ENCODE assay signal across 27 cellular contexts in the genomic region with DNA sequence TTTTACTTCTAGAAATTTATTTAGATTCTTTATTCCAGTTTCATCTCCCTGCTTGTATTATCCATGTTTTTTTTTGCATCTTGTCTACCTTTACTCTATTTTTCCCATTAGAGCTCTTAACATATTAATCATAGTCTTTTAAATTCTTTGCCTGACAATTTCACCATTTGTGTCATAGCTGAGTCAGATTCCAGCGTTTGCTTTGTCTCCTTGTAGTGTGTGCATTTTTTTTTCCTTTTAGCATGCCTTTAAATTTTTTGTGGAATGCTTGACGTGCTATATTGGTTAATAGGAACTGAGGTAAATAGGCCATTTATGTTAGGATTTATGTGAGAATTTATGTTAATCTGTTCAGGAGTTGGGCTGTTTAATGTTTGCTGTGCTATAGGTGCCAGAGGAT. TPM values are rescaled to one million over a fixed set of nuclear protein-coding genes. Genes with fewer than 3 reads are reported as not detected.
A peak's percentile ranks its signal among the peaks of the same experiment; 100 is the strongest.
DNase-seq lines count a peak whose midpoint lies in the region; ATAC-seq and TF ChIP-seq lines count a peak whose summit lies in the region.
"Had no signal": no experiment of that assay in that cellular context is flagged by ENCODE, and none has a peak within 500 bp of the region (broad histone marks: within the 10 kb centered on the region; RNA-seq: fewer than 3 reads in every experiment).

No MANE protein-coding gene starts in this region.

- no peaks in the 10 kb centered on the region for H3K27me3 ChIP-seq in mammary epithelial cell (ENCODE audit: insufficient read depth, low read length)
- H3K27me3 ChIP-seq in body of pancreas: no peaks in the 10 kb centered on the region
- H3K27me3 ChIP-seq in lower lobe of right lung (ENCODE audit: low read depth): no peaks in the 10 kb centered on the region
- H3K27me3 ChIP-seq: BLaER1 treated with 17β-estradiol and CSF1 and Interleukin-3, amounts not matched to agents 10 nM and 100 nM; heart right ventricle; MG63 had no signal

- H3K79me2 ChIP-seq in mammary epithelial cell (ENCODE audit: insufficient read depth, low read length): no peaks in the 10 kb centered on the region

- no peak overlapping the region for H3K4me2 ChIP-seq in mammary epithelial cell (ENCODE audit: insufficient read depth, low read depth, low read length)
- H3K4me2 ChIP-seq: BLaER1 treated with 17β-estradiol and CSF1 and Interleukin-3, amounts not matched to agents 10 nM and 100 nM had no signal

- intact Hi-C loops in mammary epithelial cell (cut with micrococcal nuclease): no loop called here
- intact Hi-C loops in body of pancreas (cut with DNase I): no loop called here
- intact Hi-C loops in lower lobe of right lung (cut with DNase I): no loop called here

- no peak for TF ChIP-seq POLR2A in body of pancreas (IDR thresholded peaks at IDR 0.05)

- CTCF ChIA-PET in mammary epithelial cell (lab: Charles Lee; ENCODE audit: low non-redundant PET): no interaction called here

- 34% methylated on average over 2 of the region's 2 CpGs for WGBS in mammary epithelial cell (ENCODE audit: low coverage, missing lambda C conversion rate)
- WGBS in body of pancreas, 2 donors: 82 to 86% methylated on average over 2 of the region's 2 CpGs

- H3K4me1 ChIP-seq in mammary epithelial cell (ENCODE audit: insufficient read depth, low read length): no peaks in the 10 kb centered on the region
- no peaks in the 10 kb centered on the region for H3K4me1 ChIP-seq in body of pancreas
- no peaks in the 10 kb centered on the region for H3K4me1 ChIP-seq in lower lobe of right lung
- H3K4me1 ChIP-seq: BLaER1 treated with 17β-estradiol and CSF1 and Interleukin-3, amounts not matched to agents 10 nM and 100 nM; heart right ventricle had no signal

- no TSS peak for BruUV-seq in mammary epithelial cell (replicated peaks; lab: Mats Ljungman, UMichigan)

- ATAC-seq in body of pancreas: no peak
- no peak for ATAC-seq in lower lobe of right lung
- ATAC-seq: activated CD8-positive, alpha-beta memory T cell treated with anti-CD3 and anti-CD28 coated beads, Interleukin-2, amount 10 ng/mL, durations not matched to agents 7 days and 5 days; activated T-cell treated with anti-CD3 and anti-CD28 coated beads, Interleukin-2, amount 50 U/mL, for 72 hours; GM12878; heart right ventricle; SK-N-SH treated with all-trans-retinoic acid at 6 μM for 48 hours had no signal

- TF ChIP-seq CTCF in mammary epithelial cell (conservative IDR thresholded peaks at IDR 0.05 in 1 of 2, IDR thresholded peaks at IDR 0.05 in 1 of 2; ENCODE audit: extremely low read depth in 1 of 2, insufficient read depth in 1 of 2, low read depth in 1 of 2, low read length in 2 of 2) (no peak), body of pancreas (IDR thresholded peaks at IDR 0.05) (no peak), lower lobe of right lung (IDR thresholded peaks at IDR 0.05) (no peak)

- H3K4me3 ChIP-seq in mammary epithelial cell (replicated peaks in 1 of 3; ENCODE audit: insufficient read depth in 1 of 3, low read depth in 2 of 3, low read length in 3 of 3) (no peak overlapping the region), body of pancreas (no peak overlapping the region), lower lobe of right lung (no peak overlapping the region)
- H3K4me3 ChIP-seq: BLaER1 treated with 17β-estradiol and CSF1 and Interleukin-3, amounts not matched to agents 10 nM and 100 nM; GM12878; heart right ventricle; MG63 had no signal

- peak; percentile 82 for DNase-seq in EH (ENCODE audit: low read depth)
- DNase-seq in NCI-H226: peak; percentile 43
- DNase-seq in mammary epithelial cell: peak; percentile 67
- DNase-seq in kidney tubule cell (ENCODE audit: low spot score): peak; percentile 28
- no peak for DNase-seq in body of pancreas
- DNase-seq in activated CD4-positive, alpha-beta T cell treated with anti-CD3 and anti-CD28 coated beads, Interleukin-2, amount 50 U/mL, for 1 hour: no peak
- DNase-seq in lower lobe of right lung: no peak
- no peak for DNase-seq in hypothalamus (lab: John Stamatoyannopoulos, UW)
- DNase-seq: activated CD4-positive, alpha-beta T cell treated with anti-CD3 and anti-CD28 coated beads, Interleukin-2, amount 10 ng/mL, durations not matched to agents 24 days and 14 days; activated CD8-positive, alpha-beta memory T cell treated with anti-CD3 and anti-CD28 coated beads, Interleukin-2, amount 10 ng/mL, durations not matched to agents 7 days and 5 days; activated naive CD4-positive, alpha-beta T cell treated with anti-CD3 and anti-CD28 coated beads for 36 hours; activated T-cell treated with anti-CD3 and anti-CD28 coated beads, Interleukin-2, amount 50 U/mL, for 72 hours; amniotic stem cell; COR-L47; DMS79; heart right ventricle; MG63; naive B cell; NCI-H1436 treated with DMSO at 0.1 percent for 48 hours; NCI-H526; nucleus accumbens; small intestine; stimulated activated CD4-positive, alpha-beta T cell treated with anti-CD3 and anti-CD28 coated beads, Interleukin-2, amount 100 ng/mL, for 24 hours had no signal

- H3K9me3 ChIP-seq in mammary epithelial cell (replicated peaks; ENCODE audit: insufficient read depth, low read length) (no peaks in the 10 kb centered on the region), body of pancreas (no peaks in the 10 kb centered on the region), lower lobe of right lung (no peaks in the 10 kb centered on the region)
- H3K9me3 ChIP-seq: MG63 had no signal

- H3K36me3 ChIP-seq in mammary epithelial cell (ENCODE audit: insufficient read depth, low read length): no peaks in the 10 kb centered on the region
- H3K36me3 ChIP-seq in body of pancreas (replicated peaks in 1 of 2; ENCODE audit: insufficient read depth in 1 of 2, low read depth in 2 of 2): no peaks in the 10 kb centered on the region
- H3K36me3 ChIP-seq in lower lobe of right lung: no peaks in the 10 kb centered on the region
- H3K36me3 ChIP-seq: BLaER1 treated with 17β-estradiol and CSF1 and Interleukin-3, amounts not matched to agents 10 nM and 100 nM; heart right ventricle; MG63 had no signal

- H4K20me1 ChIP-seq in mammary epithelial cell (ENCODE audit: insufficient read depth, low read length): no peaks in the 10 kb centered on the region
- H4K20me1 ChIP-seq: BLaER1 treated with 17β-estradiol and CSF1 and Interleukin-3, amounts not matched to agents 10 nM and 100 nM had no signal

- dilution Hi-C loops in mammary epithelial cell (cut with HindIII; ENCODE audit: low sequenced_read_pairs): no loop called here

- no peak overlapping the region for H3K27ac ChIP-seq in mammary epithelial cell (ENCODE audit: insufficient read depth, low read depth, low read length)
- no peak overlapping the region for H3K27ac ChIP-seq in body of pancreas
- H3K27ac ChIP-seq in lower lobe of right lung: no peak overlapping the region
- H3K27ac ChIP-seq: BLaER1 treated with 17β-estradiol and CSF1 and Interleukin-3, amounts not matched to agents 10 nM and 100 nM; heart right ventricle; VCaP had no signal

- in situ Hi-C loops in mammary epithelial cell (cut with MboI; ENCODE audit: low sequenced_read_pairs in 2 of 2): no loop called here

- H3K9ac ChIP-seq in mammary epithelial cell (ENCODE audit: insufficient read depth, low read length): no peak overlapping the region
- H3K9ac ChIP-seq: BLaER1 treated with 17β-estradiol and CSF1 and Interleukin-3, amounts not matched to agents 10 nM and 100 nM had no signal

- no peak overlapping the region for H2AFZ ChIP-seq in mammary epithelial cell (ENCODE audit: low read depth, low read length)

RNA-seq across cellular contexts. Expression of gene NFIL3, which starts 41.8 kb away (rescaled TPM):
- total RNA-seq in mammary epithelial cell (10 to 100 TPM; 12.3 to 18.0 TPM), body of pancreas (10 to 100 TPM; 11.4 to 12.9 TPM), lower lobe of right lung (25.7 TPM)
- 5.9 TPM for polyA plus RNA-seq in mammary epithelial cell
- polyA minus RNA-seq in mammary epithelial cell: 10.1 TPM

Comparison
In these comparisons a context has a peak if more than half of its experiments do, and no peak if none do; other contexts are left out.
1. DNase-seq: peak in EH (single experiment), NCI-H226 (single experiment), mammary epithelial cell (single experiment) and kidney tubule cell (single experiment); none in body of pancreas (0 of 4), activated CD4-positive, alpha-beta T cell treated with anti-CD3 and anti-CD28 coated beads, Interleukin-2, amount 50 U/mL, for 1 hour (single experiment), lower lobe of right lung (single experiment) and hypothalamus (0 of 51).